Comparison of ENCODE assay signal across 8 cellular contexts in genomic region chr3:124928333-124929202, GRCh38. TPM values are rescaled to one million over a fixed set of nuclear protein-coding genes. Genes with fewer than 3 reads are reported as not detected.
A peak's percentile ranks its signal among the peaks of the same experiment; 100 is the strongest.
DNase-seq lines count a peak whose midpoint lies in the region; ATAC-seq and TF ChIP-seq lines count a peak whose summit lies in the region.

No MANE protein-coding gene starts in this region.

- H3F3A ChIP-seq in Loucy (ENCODE audit: low read depth) = no peaks in the 10 kb centered on the region

- H3K36me3 ChIP-seq in DND-41 (ENCODE audit: insufficient read depth, low read length) = no peaks in the 10 kb centered on the region
- H3K36me3 ChIP-seq in Loucy (ENCODE audit: insufficient read depth, low read length) = no peaks in the 10 kb centered on the region
- no peaks in the 10 kb centered on the region for H3K36me3 ChIP-seq in SK-N-MC (ENCODE audit: insufficient read depth, low read length)
- no peaks in the 10 kb centered on the region for H3K36me3 ChIP-seq in gastrocnemius medialis

- no peak overlapping the region for H3K4me2 ChIP-seq in DND-41 (ENCODE audit: insufficient read depth, low read length)
- no peak overlapping the region for H3K4me2 ChIP-seq in Loucy (ENCODE audit: low read depth, low read length, poor library complexity, severe bottlenecking)

- H3K79me2 ChIP-seq in DND-41 (ENCODE audit: insufficient read depth, low read length) (no peaks in the 10 kb centered on the region), Loucy (ENCODE audit: insufficient read depth, low read length) (no peaks in the 10 kb centered on the region)

- ATAC-seq in DND-41 (ENCODE audit: insufficient read depth, low read depth) = peak; percentile 76
- peak; percentile 70 to 73 for ATAC-seq in left cardiac atrium
- ATAC-seq in gastrocnemius medialis = peak; percentile 30 to 50
- ATAC-seq in HG03196 (IDR thresholded peaks at IDR 0.05; ENCODE audit: unreplicated experiment) = no peak
- ATAC-seq in GM21528 (IDR thresholded peaks at IDR 0.05; ENCODE audit: low FRiP score, unreplicated experiment) = no peak

- H3K4me1 ChIP-seq in DND-41 (ENCODE audit: insufficient read depth, low read length) (no peaks in the 10 kb centered on the region), Loucy (ENCODE audit: insufficient read depth, low read length, poor library complexity, severe bottlenecking) (no peaks in the 10 kb centered on the region), gastrocnemius medialis (peaks cover 9 to 14% of the 10 kb centered on the region in 2 donors)

- H3K9me3 ChIP-seq in DND-41 (ENCODE audit: insufficient read depth, low read length, severe bottlenecking) (no peaks in the 10 kb centered on the region), Loucy (ENCODE audit: insufficient read depth, low read depth, low read length) (no peaks in the 10 kb centered on the region), SK-N-MC (ENCODE audit: low read depth, low read length) (no peaks in the 10 kb centered on the region), gastrocnemius medialis (no peaks in the 10 kb centered on the region)

- H3K27ac ChIP-seq in DND-41 (ENCODE audit: low read length) (no peak overlapping the region), SK-N-MC (no peak overlapping the region), gastrocnemius medialis (no peak overlapping the region)

- no peak for TF ChIP-seq POLR2A in gastrocnemius medialis (IDR thresholded peaks at IDR 0.05)

- peak; percentile 61 for DNase-seq in DND-41
- peak; percentile 72 for DNase-seq in SK-N-MC (ENCODE audit: low read depth, low spot score)
- peak; percentile 52 for DNase-seq in activated naive CD4-positive, alpha-beta T cell treated with anti-CD3 and anti-CD28 coated beads, Interleukin-2, amount 50 U/mL, for 16 hours
- DNase-seq in left cardiac atrium = peak; percentile 77
- DNase-seq in gastrocnemius medialis = peak in 1 of 2 donors; percentile 35

- in situ Hi-C loops in gastrocnemius medialis (cut with MboI; ENCODE audit: low sequenced_read_pairs in 4 of 4) = loop anchor here in 1 of 4 donors (10.0 kb wide), 2 partner anchors 236 to 506 kb away; no protein-coding TSS in a partner anchor

- peaks cover 34% of the 10 kb centered on the region for H3K27me3 ChIP-seq in DND-41 (ENCODE audit: insufficient read depth, low read length, poor library complexity)
- H3K27me3 ChIP-seq in Loucy (ENCODE audit: insufficient read depth, low read length, poor library complexity, severe bottlenecking) = no peaks in the 10 kb centered on the region
- H3K27me3 ChIP-seq in gastrocnemius medialis = no peaks in the 10 kb centered on the region

- H3K4me3 ChIP-seq in DND-41 (ENCODE audit: low read depth in 1 of 2, low read length in 2 of 2) (no peak overlapping the region), Loucy (ENCODE audit: low read length, poor library complexity, severe bottlenecking) (no peak overlapping the region), SK-N-MC (no peak overlapping the region), gastrocnemius medialis (no peak overlapping the region)

- intact Hi-C loops in left cardiac atrium (cut with DNase I) (loop anchor here in 1 of 2 donors (5.0 kb wide), 2 partner anchors 239 to 509 kb away; no protein-coding TSS in a partner anchor), gastrocnemius medialis (cut with DNase I; ENCODE audit: low total_unique reads) (loop anchor here (5.0 kb wide), 2 partner anchors 234 to 509 kb away; no protein-coding TSS in a partner anchor)

- H3K9ac ChIP-seq in DND-41 (ENCODE audit: low read depth, low read length) (no peak overlapping the region), Loucy (ENCODE audit: low read depth, low read length, poor library complexity, severe bottlenecking) (no peak overlapping the region), SK-N-MC (ENCODE audit: insufficient read length) (no peak overlapping the region)

- TF ChIP-seq CTCF in DND-41 (IDR thresholded peaks at IDR 0.05; ENCODE audit: borderline replicate concordance, extremely low read depth, low read length, poor library complexity, severe bottlenecking) (peak; percentile 80), Loucy (conservative IDR thresholded peaks at IDR 0.05; ENCODE audit: low read length) (peak; percentile 74), gastrocnemius medialis (IDR thresholded peaks at IDR 0.05 in 4 of 5, conservative IDR thresholded peaks at IDR 0.05 in 1 of 5) (peak in 4 of 5 experiments; percentile 35 to 65 (median 52))

- H2AFZ ChIP-seq in DND-41 (ENCODE audit: low read depth, low read length) = no peak overlapping the region
- H2AFZ ChIP-seq in Loucy (ENCODE audit: low read length) = no peak overlapping the region

- no peaks in the 10 kb centered on the region for H3K9me2 ChIP-seq in Loucy (replicated peaks; ENCODE audit: low read depth, low read length)

- H4K20me1 ChIP-seq in DND-41 (ENCODE audit: insufficient read depth, low read length) (no peaks in the 10 kb centered on the region), Loucy (ENCODE audit: insufficient read depth, low read length, poor library complexity, severe bottlenecking) (no peaks in the 10 kb centered on the region)

RNA-seq across cellular contexts. Expression of gene MUC13, which starts 6.0 kb away (rescaled TPM):
- total RNA-seq in left cardiac atrium = not detected
- 1 to 10 TPM in 1 of 4 donors, not detected in 3; 1.7 TPM for total RNA-seq in gastrocnemius medialis

RNA-seq across cellular contexts. Expression of gene ITGB5, which starts 41.4 kb away (rescaled TPM):
- total RNA-seq in left cardiac atrium (100 to 1,000 TPM in 1 of 2 donors, 10 to 100 TPM in 1; 86.1 to 119 TPM), gastrocnemius medialis (100 to 1,000 TPM in 1 of 4 donors, 10 to 100 TPM in 3; 35.2 to 101 (median 71.3) TPM)

Comparison
In these comparisons a context has a peak if more than half of its experiments do, and no peak if none do; other contexts are left out.
1. ATAC-seq: peak in DND-41 (single experiment), left cardiac atrium (2 of 2) and gastrocnemius medialis (2 of 2); none in HG03196 (single experiment) and GM21528 (single experiment).
2. Peak in every context shown above with its lines, with median percentiles within 50 percentile points of each other: CTCF ChIP-seq.